In the genomic region with DNA sequence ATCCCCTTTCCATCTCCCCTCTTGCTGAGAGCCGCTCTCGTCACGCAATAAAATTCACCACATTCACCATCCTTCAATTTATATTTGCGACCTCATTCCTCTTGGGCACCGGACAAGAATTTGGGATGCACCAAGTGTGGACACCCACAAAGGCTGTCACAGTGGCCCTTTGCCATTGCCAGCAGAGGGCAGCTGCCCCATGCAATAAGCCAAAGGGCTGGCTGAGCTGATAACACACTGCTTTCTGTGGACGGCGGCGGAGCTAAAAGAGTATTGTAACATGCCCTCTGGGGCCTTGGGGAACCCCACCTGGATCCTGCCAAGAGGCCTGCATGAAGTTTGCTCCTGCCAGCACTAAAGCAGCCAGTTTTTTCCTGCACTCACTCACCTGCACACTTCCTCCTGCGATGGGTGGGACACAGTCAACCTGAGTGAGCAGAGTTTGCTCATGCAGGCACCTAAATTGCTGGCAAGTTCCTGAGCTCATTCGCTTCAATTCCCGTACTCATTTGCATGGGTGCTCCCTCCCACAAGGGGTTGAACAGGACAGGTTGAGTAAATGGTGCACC, we compare ENCODE assay signal across 12 cellular contexts.
A peak's percentile ranks its signal among the peaks of the same experiment; 100 is the strongest.
DNase-seq lines count a peak whose midpoint lies in the region; ATAC-seq and TF ChIP-seq lines count a peak whose summit lies in the region.
"Had no signal": no experiment of that assay in that cellular context is flagged by ENCODE, and none has a peak within 500 bp of the region (broad histone marks: within the 10 kb centered on the region; RNA-seq: fewer than 3 reads in every experiment).

No MANE protein-coding gene starts in this region.

- no peak overlapping the region for H3K27ac ChIP-seq in Peyer's patch
- H3K27ac ChIP-seq: epithelial cell of prostate, neutrophil, RWPE1 had no signal

- H3K9me3 ChIP-seq in Peyer's patch = no peaks in the 10 kb centered on the region
- H3K9me3 ChIP-seq: neutrophil had no signal

- DNase-seq in ELR (ENCODE audit: low read depth) (peak; percentile 14), Peyer's patch (peak in 2 of 3 donors; percentile 58), globus pallidus (ENCODE audit: low spot score) (peak; percentile 44), osteocyte (ENCODE audit: extremely low spot score, unreplicated experiment) (no peak), erythroblast (lab: John Stamatoyannopoulos, UW) (no peak), activated T-cell treated with anti-CD3 and anti-CD28 coated beads for 4 hours (no peak), NCI-H146 (lab: John Stamatoyannopoulos, UW) (no peak)
- DNase-seq: activated T-cell treated with anti-CD3 and anti-CD28 coated beads, Interleukin-2, amount 50 U/mL, for 48 hours had no signal

- no peaks in the 10 kb centered on the region for H3K27me3 Mint-ChIP-seq in osteocyte (ENCODE audit: unreplicated experiment)

- no peaks in the 10 kb centered on the region for H3K9me3 Mint-ChIP-seq in osteocyte (ENCODE audit: unreplicated experiment)

- no peaks in the 10 kb centered on the region for H3K4me1 ChIP-seq in Peyer's patch

- no peak overlapping the region for H3K4me3 ChIP-seq in Peyer's patch

- H3K36me3 Mint-ChIP-seq in osteocyte (ENCODE audit: unreplicated experiment) = no peaks in the 10 kb centered on the region

- no peak for TF ChIP-seq POLR2A in Peyer's patch (IDR thresholded peaks at IDR 0.05)
- TF ChIP-seq POLR2A in erythroblast (IDR thresholded peaks at IDR 0.05; ENCODE audit: low read length) = no peak

- no peak overlapping the region for H3K27ac Mint-ChIP-seq in osteocyte (ENCODE audit: unreplicated experiment)

- peaks cover 19% of the 10 kb centered on the region for H3K4me1 Mint-ChIP-seq in osteocyte (ENCODE audit: unreplicated experiment)

- ATAC-seq in GM21423 (IDR thresholded peaks at IDR 0.05; ENCODE audit: unreplicated experiment) = no peak

- peak in 3 of 6 experiments; percentile 41 to 61 (median 41) for TF ChIP-seq CTCF in Peyer's patch (IDR thresholded peaks at IDR 0.05)
- peak; percentile 49 for TF ChIP-seq CTCF in osteocyte (IDR thresholded peaks at IDR 0.05)

- H3K27me3 ChIP-seq in Peyer's patch = no peaks in the 10 kb centered on the region
- H3K27me3 ChIP-seq: neutrophil had no signal

- H3K4me3 Mint-ChIP-seq in osteocyte (ENCODE audit: unreplicated experiment) = no peak overlapping the region

- no peaks in the 10 kb centered on the region for H3K36me3 ChIP-seq in Peyer's patch
- H3K36me3 ChIP-seq: neutrophil had no signal

Comparison
In these comparisons a context has a peak if more than half of its experiments do, and no peak if none do; other contexts are left out.
1. DNase-seq: peak in ELR (single experiment), Peyer's patch (2 of 3) and globus pallidus (single experiment); none in osteocyte (single experiment), erythroblast (0 of 2), activated T-cell treated with anti-CD3 and anti-CD28 coated beads for 4 hours (single experiment) and NCI-H146 (single experiment).